Comparison of ENCODE assay signal across 26 cellular contexts in genomic region chr2:226743911-226744310, GRCh38. TPM values are rescaled to one million over a fixed set of nuclear protein-coding genes. Genes with fewer than 3 reads are reported as not detected.
DNase-seq lines count a peak whose midpoint lies in the region; ATAC-seq, FAIRE-seq and TF ChIP-seq lines count a peak whose summit lies in the region.
"Had no signal": no experiment of that assay in that cellular context is flagged by ENCODE, and none has a peak within 500 bp of the region (broad histone marks: within the 10 kb centered on the region; RNA-seq: fewer than 3 reads in every experiment).

No MANE protein-coding gene starts in this region.

- no peaks in the 10 kb centered on the region for H3K36me3 ChIP-seq in left ventricle myocardium inferior
- H3K36me3 ChIP-seq in heart right ventricle = no peaks in the 10 kb centered on the region
- H3K36me3 ChIP-seq in body of pancreas (replicated peaks in 1 of 2; ENCODE audit: insufficient read depth in 1 of 2, low read depth in 2 of 2) = no peaks in the 10 kb centered on the region
- no peaks in the 10 kb centered on the region for H3K36me3 ChIP-seq in pancreas
- H3K36me3 ChIP-seq in subcutaneous abdominal adipose tissue (ENCODE audit: control insufficient read depth in 5 of 5, insufficient read depth in 5 of 5, low read length in 5 of 5) = peaks cover 0 to 4% (median 0%) of the 10 kb centered on the region in 5 donors

- TF ChIP-seq POLR2A in body of pancreas (IDR thresholded peaks at IDR 0.05) = no peak

- FAIRE-seq in pancreas (lab: Jason Lieb, UNC) = no peak
- FAIRE-seq: GM18507, RCC 7860 had no signal

- peaks cover 71% of the 10 kb centered on the region for H3K4me1 ChIP-seq in left ventricle myocardium inferior
- peaks cover 7 to 69% (median 41%) of the 10 kb centered on the region in 9 donors for H3K4me1 ChIP-seq in heart right ventricle
- peaks cover 32% of the 10 kb centered on the region for H3K4me1 ChIP-seq in body of pancreas
- peaks cover 9 to 33% (median 17%) of the 10 kb centered on the region in 3 donors for H3K4me1 ChIP-seq in pancreas
- H3K4me1 ChIP-seq in subcutaneous abdominal adipose tissue (ENCODE audit: control insufficient read depth in 5 of 5, insufficient read depth in 5 of 5, low read length in 5 of 5) = peaks cover 3 to 44% (median 26%) of the 10 kb centered on the region in 5 donors

- no peaks in the 10 kb centered on the region for H3K27me3 ChIP-seq in left ventricle myocardium inferior (ENCODE audit: low read depth)
- no peaks in the 10 kb centered on the region for H3K27me3 ChIP-seq in heart right ventricle
- no peaks in the 10 kb centered on the region for H3K27me3 ChIP-seq in body of pancreas
- no peaks in the 10 kb centered on the region for H3K27me3 ChIP-seq in pancreas
- H3K27me3 ChIP-seq in subcutaneous abdominal adipose tissue (ENCODE audit: control insufficient read depth in 5 of 5, insufficient read depth in 4 of 5, low read length in 5 of 5) = no peaks in the 10 kb centered on the region
- H3K27me3 ChIP-seq: SJCRH30 had no signal

- TF ChIP-seq CTCF in left ventricle myocardium inferior (IDR thresholded peaks at IDR 0.05; ENCODE audit: borderline replicate concordance) = no peak
- TF ChIP-seq CTCF in heart right ventricle (IDR thresholded peaks at IDR 0.05) = no peak
- TF ChIP-seq CTCF in body of pancreas (IDR thresholded peaks at IDR 0.05) = no peak
- no peak for TF ChIP-seq CTCF in pancreas (IDR thresholded peaks at IDR 0.05)

- no peak overlapping the region for H3K9ac ChIP-seq in subcutaneous abdominal adipose tissue (ENCODE audit: low read length in 5 of 5)
- H3K9ac ChIP-seq: GM23248 had no signal

- H3K27ac ChIP-seq in left ventricle myocardium inferior (replicated peaks) (peak overlapping the region; percentile 82), heart right ventricle (peak overlapping the region in 1 of 10 donors; percentile 23), body of pancreas (no peak overlapping the region), pancreas (no peak overlapping the region), subcutaneous abdominal adipose tissue (ENCODE audit: low read depth, low read length) (peak overlapping the region; percentile 79)
- H3K27ac ChIP-seq: C4-2B, GM23248, SJCRH30 had no signal

- ATAC-seq in heart right ventricle (no peak), body of pancreas (peak; percentile 52), pancreas (peak; percentile 32 to 66 (median 50)), GM21825 (IDR thresholded peaks at IDR 0.05; ENCODE audit: unreplicated experiment) (no peak)

- intact Hi-C loops in left ventricle myocardium inferior (cut with micrococcal nuclease) = no loop called here
- intact Hi-C loops in heart right ventricle (cut with DNase I) = loop anchor here in 2 of 10 donors (5.0 to 10.0 kb wide), 2 partner anchors 48 to 51 kb away; partner anchors contain the start of gene IRS1 (in 1 of the 2)
- intact Hi-C loops in body of pancreas (cut with DNase I) = no loop called here
- intact Hi-C loops in pancreas (cut with DNase I) = no loop called here

- DNase-seq in left ventricle myocardium inferior (no peak), heart right ventricle (no peak), body of pancreas (peak in 2 of 4 donors; percentile 23 to 30), pancreas (no peak), NCI-H2081 (lab: John Stamatoyannopoulos, UW) (no peak), DMS53 treated with DMSO at 0.1 percent for 48 hours (lab: John Stamatoyannopoulos, UW; ENCODE audit: unreplicated experiment) (no peak)
- DNase-seq: Calu3; CD8-positive, alpha-beta memory T cell; DMS153; GDM1; GM23248; HCEC 1CT; Karpas-422; MV-4-11; NCI-H1105 treated with DMSO at 0.1 percent for 48 hours; NCI-H1694; NCI-H2081 treated with DMSO at 0.1 percent for 48 hours; NCI-H2171 treated with DMSO at 0.1 percent for 48 hours; NCI-H446; OCI-M1; SJCRH30 had no signal

- H3K4me3 ChIP-seq in left ventricle myocardium inferior (no peak overlapping the region), heart right ventricle (no peak overlapping the region), body of pancreas (no peak overlapping the region), pancreas (no peak overlapping the region), subcutaneous abdominal adipose tissue (ENCODE audit: low read depth in 1 of 5, low read length in 5 of 5) (no peak overlapping the region)
- H3K4me3 ChIP-seq: GM23248, SJCRH30 had no signal

- H3K9me3 ChIP-seq in left ventricle myocardium inferior (replicated peaks) (no peaks in the 10 kb centered on the region), heart right ventricle (no peaks in the 10 kb centered on the region), body of pancreas (no peaks in the 10 kb centered on the region), pancreas (no peaks in the 10 kb centered on the region), subcutaneous abdominal adipose tissue (ENCODE audit: control insufficient read depth in 5 of 5, low read length in 5 of 5) (no peaks in the 10 kb centered on the region)

- 77 to 85% methylated on average over 4 of the region's 4 CpGs for WGBS in heart right ventricle, 2 donors
- 39 to 46% methylated on average over 4 of the region's 4 CpGs for WGBS in body of pancreas, 2 donors
- WGBS in pancreas, 2 donors = 42 to 56% methylated on average over 4 of the region's 4 CpGs

RNA-seq across cellular contexts. Expression of gene IRS1, which starts 55.7 kb away (rescaled TPM):
- total RNA-seq in left ventricle myocardium inferior (17.8 TPM), heart right ventricle (10 to 100 TPM; 12.7 to 20.2 (median 15.1) TPM), body of pancreas (1 to 10 TPM; 8.2 to 9.6 TPM), pancreas (10 to 100 TPM in 1 of 6 donors, 1 to 10 TPM in 5; 4.4 to 12.7 (median 5.9) TPM)
- polyA plus RNA-seq in heart right ventricle (1 to 10 TPM; 2.2 to 5.6 TPM), pancreas (1 to 10 TPM; 3.2 to 4.0 TPM)

Comparison
In these comparisons a context has a peak if more than half of its experiments do, and no peak if none do; other contexts are left out.
1. H3K27ac ChIP-seq: peak in left ventricle myocardium inferior (single experiment) and subcutaneous abdominal adipose tissue (single experiment); none in body of pancreas (0 of 4) and pancreas (0 of 4).
2. ATAC-seq: peak in body of pancreas (single experiment) and pancreas (4 of 4); none in heart right ventricle (0 of 8) and GM21825 (single experiment).